In the genomic region with DNA sequence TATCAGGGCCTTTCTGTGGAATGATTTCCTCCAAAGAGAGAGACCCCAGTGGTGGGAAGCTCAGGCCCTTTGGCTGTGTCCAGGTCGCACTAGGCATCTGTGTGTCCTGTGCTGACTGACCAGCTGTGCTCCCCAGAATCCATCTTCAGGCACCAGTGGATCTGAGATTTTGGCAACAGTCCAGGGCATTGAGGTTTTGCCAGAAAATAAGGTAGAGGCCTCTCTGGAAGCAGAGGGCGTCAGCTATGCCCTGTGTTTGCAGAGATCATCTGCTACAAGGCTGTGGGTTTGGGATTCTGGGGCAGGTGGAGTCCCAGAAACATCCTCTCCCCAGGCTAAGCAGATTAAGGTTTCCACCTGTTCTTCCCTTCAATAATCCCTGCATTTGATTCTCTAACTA, we compare ENCODE assay signal across 1 cellular context.
TF ChIP-seq lines count a peak whose summit lies in the region.

No MANE protein-coding gene starts in this region.

TF ChIP-seq in HepG2, 621 proteins besides CTCF, POLR2A, EP300 and RAD21:
- TF ChIP-seq ZNF790 (CRISPR knock-in tag; IDR thresholded peaks at IDR 0.05; ENCODE audit: borderline replicate concordance) (no peak), PCBP1 (IDR thresholded peaks at IDR 0.05; ENCODE audit: borderline replicate concordance, low read depth, low read length) (no peak), U2AF2 (IDR thresholded peaks at IDR 0.05; ENCODE audit: low read depth, low read length) (no peak), ZNF709 (CRISPR knock-in tag; IDR thresholded peaks at IDR 0.05) (no peak), SP1 (IDR thresholded peaks at IDR 0.05) (no peak), SP1 (CRISPR knock-in tag; IDR thresholded peaks at IDR 0.05) (no peak), CBX1 (IDR thresholded peaks at IDR 0.05; ENCODE audit: low read depth) (no peak), ETV5 (CRISPR knock-in tag; IDR thresholded peaks at IDR 0.05; ENCODE audit: borderline replicate concordance) (no peak), ZNF776 (CRISPR knock-in tag; IDR thresholded peaks at IDR 0.05) (no peak), ZNF383 (CRISPR knock-in tag; IDR thresholded peaks at IDR 0.05; ENCODE audit: borderline replicate concordance) (no peak), ZNF577 (CRISPR knock-in tag; IDR thresholded peaks at IDR 0.05; ENCODE audit: borderline replicate concordance, low read depth) (no peak), ZMYM3 (CRISPR knock-in tag; IDR thresholded peaks at IDR 0.05) (no peak), GZF1 (CRISPR knock-in tag; IDR thresholded peaks at IDR 0.05) (no peak)
- TF ChIP-seq, protein P1, sequence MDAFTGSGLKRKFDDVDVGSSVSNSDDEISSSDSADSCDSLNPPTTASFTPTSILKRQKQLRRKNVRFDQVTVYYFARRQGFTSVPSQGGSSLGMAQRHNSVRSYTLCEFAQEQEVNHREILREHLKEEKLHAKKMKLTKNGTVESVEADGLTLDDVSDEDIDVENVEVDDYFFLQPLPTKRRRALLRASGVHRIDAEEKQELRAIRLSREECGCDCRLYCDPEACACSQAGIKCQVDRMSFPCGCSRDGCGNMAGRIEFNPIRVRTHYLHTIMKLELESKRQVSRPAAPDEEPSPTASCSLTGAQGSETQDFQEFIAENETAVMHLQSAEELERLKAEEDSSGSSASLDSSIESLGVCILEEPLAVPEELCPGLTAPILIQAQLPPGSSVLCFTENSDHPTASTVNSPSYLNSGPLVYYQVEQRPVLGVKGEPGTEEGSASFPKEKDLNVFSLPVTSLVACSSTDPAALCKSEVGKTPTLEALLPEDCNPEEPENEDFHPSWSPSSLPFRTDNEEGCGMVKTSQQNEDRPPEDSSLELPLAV (CRISPR knock-in tag; conservative IDR thresholded peaks at IDR 0.05; ENCODE audit: low read depth): no peak
- TF ChIP-seq, protein P2, sequence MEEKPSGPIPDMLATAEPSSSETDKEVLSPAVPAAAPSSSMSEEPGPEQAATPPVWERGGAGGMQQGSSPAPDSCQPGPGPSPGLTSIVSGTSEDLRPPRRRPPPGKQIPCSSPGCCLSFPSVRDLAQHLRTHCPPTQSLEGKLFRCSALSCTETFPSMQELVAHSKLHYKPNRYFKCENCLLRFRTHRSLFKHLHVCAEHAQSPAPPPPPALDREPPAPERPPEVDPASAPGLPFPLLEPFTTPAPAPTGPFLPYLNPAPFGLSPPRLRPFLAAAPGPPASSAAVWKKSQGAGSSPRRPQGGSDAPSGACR (CRISPR knock-in tag; IDR thresholded peaks at IDR 0.05): no peak
- TF ChIP-seq, protein P3, sequence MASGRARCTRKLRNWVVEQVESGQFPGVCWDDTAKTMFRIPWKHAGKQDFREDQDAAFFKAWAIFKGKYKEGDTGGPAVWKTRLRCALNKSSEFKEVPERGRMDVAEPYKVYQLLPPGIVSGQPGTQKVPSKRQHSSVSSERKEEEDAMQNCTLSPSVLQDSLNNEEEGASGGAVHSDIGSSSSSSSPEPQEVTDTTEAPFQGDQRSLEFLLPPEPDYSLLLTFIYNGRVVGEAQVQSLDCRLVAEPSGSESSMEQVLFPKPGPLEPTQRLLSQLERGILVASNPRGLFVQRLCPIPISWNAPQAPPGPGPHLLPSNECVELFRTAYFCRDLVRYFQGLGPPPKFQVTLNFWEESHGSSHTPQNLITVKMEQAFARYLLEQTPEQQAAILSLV (CRISPR knock-in tag; IDR thresholded peaks at IDR 0.05; ENCODE audit: borderline replicate concordance): no peak
